33 cellular contexts compared by ENCODE assay signal in genomic region chr7:151209588-151209987, GRCh38. TPM values are rescaled to one million over a fixed set of nuclear protein-coding genes. Genes with fewer than 3 reads are reported as not detected.
"Had no signal": no experiment of that assay in that cellular context is flagged by ENCODE, and none has a peak within 500 bp of the region (broad histone marks: within the 10 kb centered on the region; RNA-seq: fewer than 3 reads in every experiment).

No MANE protein-coding gene starts in this region.

- H3K27ac Mint-ChIP-seq: dendritic cell treated with granulocyte-macrophage colony-stimulating factor and Interleukin-4, amounts not matched to agents 40 ng/mL and 50 ng/mL, for 4 days; endodermal cell; memory B cell; natural killer cell; stimulated activated naive B cell treated with anti-CD40 and anti-IgM and Interleukin-4, amounts not matched to agents 10 μg/mL and 1 μg/mL and 100 μg/mL, for 72 hours; type B pancreatic cell had no signal

- H3K27me3 ChIP-seq: hepatocyte, right atrium auricular region, testis had no signal

- H3K4me1 Mint-ChIP-seq: stimulated activated naive B cell treated with anti-CD40 and anti-IgM and Interleukin-4, amounts not matched to agents 10 μg/mL and 1 μg/mL and 100 μg/mL, for 72 hours had no signal

- H3K9me3 Mint-ChIP-seq: dendritic cell treated with granulocyte-macrophage colony-stimulating factor and Interleukin-4, amounts not matched to agents 40 ng/mL and 50 ng/mL, for 4 days; endodermal cell; memory B cell; natural killer cell; stimulated activated naive B cell treated with anti-CD40 and anti-IgM and Interleukin-4, amounts not matched to agents 10 μg/mL and 1 μg/mL and 100 μg/mL, for 72 hours; type B pancreatic cell had no signal

- DNase-seq: effector CD8-positive, alpha-beta T cell; endodermal cell; foreskin keratinocyte; kidney; natural killer cell; sigmoid colon; stimulated activated CD4-positive, alpha-beta T cell treated with anti-CD3 and anti-CD28 coated beads, Interleukin-4, amount 100 ng/mL, for 4 hours; stimulated activated naive B cell treated with anti-CD40 and anti-IgM and Interleukin-4, amounts not matched to agents 10 μg/mL and 1 μg/mL and 100 μg/mL, for 72 hours; substantia nigra; testis; tibial artery had no signal

- H2AFZ ChIP-seq: hepatocyte had no signal

- H3K9me3 ChIP-seq: esophagus muscularis mucosa, gastroesophageal sphincter, heart left ventricle, prostate gland, right atrium auricular region, sigmoid colon, testis, tibial artery had no signal

- H3K36me3 Mint-ChIP-seq: natural killer cell had no signal

- H3K27ac ChIP-seq: esophagus muscularis mucosa, foreskin keratinocyte, gastroesophageal sphincter, heart left ventricle, hepatocyte, prostate gland, right atrium auricular region, sigmoid colon, testis, tibial artery had no signal

- H3K36me3 ChIP-seq: prostate gland had no signal

- ATAC-seq: foreskin keratinocyte; gastroesophageal sphincter; left lobe of liver; natural killer cell; stimulated activated naive B cell treated with anti-CD40 and anti-IgM and Interleukin-4, amounts not matched to agents 10 μg/mL and 1 μg/mL and 100 μg/mL, for 72 hours had no signal

- H3K4me3 ChIP-seq: esophagus muscularis mucosa, gastroesophageal sphincter, heart left ventricle, hepatocyte, lung, prostate gland, right atrium auricular region, sigmoid colon, testis, tibial artery had no signal

- H3K4me1 ChIP-seq: esophagus muscularis mucosa, foreskin keratinocyte, gastroesophageal sphincter, heart left ventricle, prostate gland, right atrium auricular region, sigmoid colon, testis, tibial artery had no signal

- H3K79me2 ChIP-seq: hepatocyte had no signal

- FAIRE-seq: colon, endothelial cell of umbilical vein, kidney had no signal

- H3K4me2 ChIP-seq: hepatocyte had no signal

- H3K4me3 Mint-ChIP-seq: dendritic cell treated with granulocyte-macrophage colony-stimulating factor and Interleukin-4, amounts not matched to agents 40 ng/mL and 50 ng/mL, for 4 days; memory B cell; natural killer cell; stimulated activated naive B cell treated with anti-CD40 and anti-IgM and Interleukin-4, amounts not matched to agents 10 μg/mL and 1 μg/mL and 100 μg/mL, for 72 hours; type B pancreatic cell had no signal

RNA-seq across cellular contexts. Expression of gene H2BK1, which starts 0.7 kb away (rescaled TPM):
- total RNA-seq: cerebellum, endodermal cell, endothelial cell of umbilical vein, epithelial cell of proximal tubule, esophagus muscularis mucosa, fibroblast of lung, foreskin keratinocyte, gastroesophageal sphincter, heart left ventricle, hepatocyte, kidney, left lobe of liver, liver, mononuclear cell, osteocyte, right atrium auricular region, sigmoid colon, skeletal muscle tissue, testis, urinary bladder had no signal
- polyA plus RNA-seq: endothelial cell of umbilical vein, fibroblast of lung, foreskin keratinocyte, heart left ventricle, hepatocyte, liver, lung, neural cell, sigmoid colon, urinary bladder had no signal

RNA-seq across cellular contexts. Expression of gene ASB10, which starts 22.5 kb away (rescaled TPM):
- total RNA-seq: cerebellum, endodermal cell, endothelial cell of umbilical vein, epithelial cell of proximal tubule, esophagus muscularis mucosa, fibroblast of lung, foreskin keratinocyte, gastroesophageal sphincter, hepatocyte, kidney, left lobe of liver, liver, lung, mononuclear cell, natural killer cell, osteocyte, prostate gland, sigmoid colon, urinary bladder had no signal
- polyA plus RNA-seq: endothelial cell of umbilical vein, fibroblast of lung, foreskin keratinocyte, hepatocyte, liver, lung, neural cell, sigmoid colon, urinary bladder had no signal
